ENCODE assay signal across 13 cellular contexts in genomic region chr1:70072239-70072751, GRCh38.
DNase-seq lines count a peak whose midpoint lies in the region; ATAC-seq and TF ChIP-seq lines count a peak whose summit lies in the region.
"Had no signal": no experiment of that assay in that cellular context is flagged by ENCODE, and none has a peak within 500 bp of the region (broad histone marks: within the 10 kb centered on the region; RNA-seq: fewer than 3 reads in every experiment).

No MANE protein-coding gene starts in this region.

- H3K9me3 ChIP-seq in PC-3 (ENCODE audit: low read length) = no peaks in the 10 kb centered on the region
- H3K9me3 ChIP-seq in fibroblast of lung (ENCODE audit: control insufficient read depth, insufficient read depth, low read depth, low read length) = no peaks in the 10 kb centered on the region
- H3K9me3 ChIP-seq: BLaER1 treated with 17β-estradiol and CSF1 and Interleukin-3, amounts not matched to agents 10 nM and 100 nM; heart right ventricle had no signal

- POLR2A ChIA-PET in PC-3 (lab: Charles Lee; ENCODE audit: unreplicated experiment) = no interaction called here

- H3K27me3 ChIP-seq in PC-3 (ENCODE audit: low read length) (peaks cover 27% of the 10 kb centered on the region; the same call in 1 of the 2 replicates), fibroblast of lung (ENCODE audit: control insufficient read depth, insufficient read depth, low read length) (no peaks in the 10 kb centered on the region)
- H3K27me3 ChIP-seq: BLaER1 treated with 17β-estradiol and CSF1 and Interleukin-3, amounts not matched to agents 10 nM and 100 nM; heart right ventricle had no signal

- DNase-seq in A172 (ENCODE audit: low spot score) (peak; percentile 33), PC-3 (no peak), fibroblast of lung (ENCODE audit: low read depth in 2 of 2) (peak; percentile 70 to 80), Ammon's horn (ENCODE audit: low spot score) (no peak)
- DNase-seq: NCI-H1436 treated with DMSO at 0.1 percent for 48 hours had no signal

- H3K36me3 ChIP-seq in PC-3 (ENCODE audit: low read depth, low read length) (no peaks in the 10 kb centered on the region), fibroblast of lung (ENCODE audit: control insufficient read depth, insufficient read depth, low read length) (no peaks in the 10 kb centered on the region)
- H3K36me3 ChIP-seq: BLaER1 treated with 17β-estradiol and CSF1 and Interleukin-3, amounts not matched to agents 10 nM and 100 nM; heart right ventricle had no signal

- H3K9me2 ChIP-seq in PC-3 (replicated peaks; ENCODE audit: low read length) = no peaks in the 10 kb centered on the region

- no peaks in the 10 kb centered on the region for H3F3A ChIP-seq in PC-3 (ENCODE audit: low read length, unreplicated experiment)

- no peak for TF ChIP-seq CTCF in PC-3 (conservative IDR thresholded peaks at IDR 0.05; ENCODE audit: low read depth, low read length)
- no peak for TF ChIP-seq CTCF in fibroblast of lung (conservative IDR thresholded peaks at IDR 0.05 in 1 of 2, IDR thresholded peaks at IDR 0.05 in 1 of 2; ENCODE audit: low read depth in 1 of 2, low read length in 2 of 2)

- H3K4me1 ChIP-seq in PC-3 (ENCODE audit: insufficient read depth, low read length) (no peaks in the 10 kb centered on the region), fibroblast of lung (ENCODE audit: control insufficient read depth, extremely low read depth, insufficient read depth, low read length) (peaks cover 6% of the 10 kb centered on the region)
- H3K4me1 ChIP-seq: heart right ventricle had no signal

- no TSS peak for BruUV-seq in PC-3 (replicated peaks; lab: Mats Ljungman, UMichigan)

- no peak overlapping the region for H3K4me2 ChIP-seq in PC-3 (ENCODE audit: low read length)
- H3K4me2 ChIP-seq in fibroblast of lung (ENCODE audit: extremely low read depth, insufficient read depth, low read length) = no peak overlapping the region

- ATAC-seq in GM18870 (IDR thresholded peaks at IDR 0.05; ENCODE audit: unreplicated experiment) = peak; percentile 55
- ATAC-seq in PC-3 = peak; percentile 56
- ATAC-seq in GM18909 (IDR thresholded peaks at IDR 0.05; ENCODE audit: poor library complexity, unreplicated experiment) = no peak
- ATAC-seq in HG03097 (IDR thresholded peaks at IDR 0.05; ENCODE audit: low FRiP score, unreplicated experiment) = no peak
- no peak for ATAC-seq in GM21786 (IDR thresholded peaks at IDR 0.05; ENCODE audit: unreplicated experiment)
- ATAC-seq: activated CD4-positive, CD25-positive, alpha-beta regulatory T cell treated with anti-CD3 and anti-CD28 coated beads, Interleukin-2, amount 50 U/mL, for 24 hours; heart right ventricle had no signal

- H3K27ac ChIP-seq in PC-3 (ENCODE audit: low read length) (no peak overlapping the region), fibroblast of lung (ENCODE audit: insufficient read depth, low read length) (no peak overlapping the region)
- H3K27ac ChIP-seq: BLaER1 treated with 17β-estradiol and CSF1 and Interleukin-3, amounts not matched to agents 10 nM and 100 nM; heart right ventricle; skin epidermis had no signal

- intact Hi-C loops in PC-3 (cut with micrococcal nuclease) = no loop called here

- H3K79me2 ChIP-seq in PC-3 (ENCODE audit: low read length) (no peaks in the 10 kb centered on the region), fibroblast of lung (ENCODE audit: control insufficient read depth, insufficient read depth, low read length) (no peaks in the 10 kb centered on the region)

- no peak overlapping the region for H3K4me3 ChIP-seq in PC-3 (ENCODE audit: low read length)
- H3K4me3 ChIP-seq in fibroblast of lung (replicated peaks in 1 of 4; ENCODE audit: control extremely low read depth in 1 of 4, insufficient read depth in 1 of 4, low read depth in 3 of 4, low read length in 4 of 4) = no peak overlapping the region
- H3K4me3 ChIP-seq: BLaER1 treated with 17β-estradiol and CSF1 and Interleukin-3, amounts not matched to agents 10 nM and 100 nM; heart right ventricle; skin epidermis had no signal

- H4K20me1 ChIP-seq in PC-3 (ENCODE audit: low read length) (no peaks in the 10 kb centered on the region), fibroblast of lung (ENCODE audit: control insufficient read depth, extremely low read depth, insufficient read depth, low read length) (no peaks in the 10 kb centered on the region)
- H4K20me1 ChIP-seq: BLaER1 treated with 17β-estradiol and CSF1 and Interleukin-3, amounts not matched to agents 10 nM and 100 nM had no signal

- CTCF ChIA-PET in PC-3 (lab: Charles Lee) = no interaction called here

- H2AFZ ChIP-seq in PC-3 (ENCODE audit: low read length) (no peak overlapping the region), fibroblast of lung (ENCODE audit: low read length) (no peak overlapping the region)

- H3K9ac ChIP-seq in PC-3 (ENCODE audit: low read length) = no peak overlapping the region
- no peak overlapping the region for H3K9ac ChIP-seq in fibroblast of lung (ENCODE audit: insufficient read depth, low read length)
- H3K9ac ChIP-seq: BLaER1 treated with 17β-estradiol and CSF1 and Interleukin-3, amounts not matched to agents 10 nM and 100 nM had no signal

Comparison
In these comparisons a context has a peak if more than half of its experiments do, and no peak if none do; other contexts are left out.
1. DNase-seq: peak in A172 (single experiment) and fibroblast of lung (2 of 2); none in PC-3 (single experiment) and Ammon's horn (single experiment).
2. ATAC-seq: peak in GM18870 (single experiment) and PC-3 (single experiment); none in GM18909 (single experiment), HG03097 (single experiment) and GM21786 (single experiment).